Comparison of ENCODE assay signal across 16 cellular contexts in the genomic region with DNA sequence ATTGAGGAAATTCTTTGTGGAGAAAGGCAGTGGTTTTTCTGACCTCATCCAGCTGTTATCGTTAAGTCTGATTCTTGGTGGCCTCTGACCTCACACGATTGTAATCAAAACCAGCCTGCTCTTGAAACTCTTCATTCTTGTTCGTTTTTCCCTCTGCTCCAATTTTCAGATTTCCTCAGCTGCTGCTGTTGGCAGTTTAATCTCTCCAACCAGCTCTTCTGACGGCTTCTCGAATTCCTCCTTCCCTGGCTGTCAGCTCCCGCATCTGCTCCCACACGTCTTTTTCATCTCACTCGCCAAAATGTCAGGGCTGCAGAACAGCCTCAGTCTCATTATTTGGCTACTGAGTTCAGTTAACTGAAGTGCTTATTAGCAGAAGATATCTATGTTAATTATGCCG.
"Had no signal": no experiment of that assay in that cellular context is flagged by ENCODE, and none has a peak within 500 bp of the region (broad histone marks: within the 10 kb centered on the region; RNA-seq: fewer than 3 reads in every experiment).

No MANE protein-coding gene starts in this region.

- DNase-seq: activated CD8-positive, alpha-beta memory T cell treated with anti-CD3 and anti-CD28 coated beads, Interleukin-2, amount 50 U/mL, for 4 hours; activated CD8-positive, alpha-beta T cell treated with anti-CD3 and anti-CD28 coated beads for 36 hours; activated naive CD8-positive, alpha-beta T cell treated with anti-CD3 and anti-CD28 coated beads, Interleukin-2, amount 10 ng/mL, durations not matched to agents 7 days and 5 days; activated T-cell treated with anti-CD3 and anti-CD28 coated beads, Interleukin-2, amount 50 U/mL, for 72 hours; aorta; gastrocnemius medialis; lower lobe of right lung; midbrain; naive thymus-derived CD4-positive, alpha-beta T cell; sigmoid colon; stimulated activated CD4-positive, alpha-beta T cell treated with anti-CD3 and anti-CD28 coated beads, Interleukin-4, amount 100 ng/mL, for 1 hour; stimulated activated CD8-positive, alpha-beta memory T cell treated with anti-CD3 and anti-CD28 coated beads, Interleukin-4, amount 100 ng/mL, for 48 hours; stimulated activated naive CD8-positive, alpha-beta T cell treated with anti-CD3 and anti-CD28 coated beads, Interleukin-15, Interleukin-2, amounts not matched to agents 100 U/mL and 50 U/mL, for 24 hours; SW 1271 had no signal

- H3K27me3 Mint-ChIP-seq: activated CD8-positive, alpha-beta T cell treated with anti-CD3 and anti-CD28 coated beads for 36 hours; activated naive CD8-positive, alpha-beta T cell treated with anti-CD3 and anti-CD28 coated beads, Interleukin-2, amount 10 ng/mL, durations not matched to agents 7 days and 5 days had no signal

- H3K27ac ChIP-seq: gastrocnemius medialis, lower lobe of right lung, prostate gland, sigmoid colon, thoracic aorta had no signal

- H3K4me3 Mint-ChIP-seq: activated CD8-positive, alpha-beta T cell treated with anti-CD3 and anti-CD28 coated beads for 36 hours; activated naive CD8-positive, alpha-beta T cell treated with anti-CD3 and anti-CD28 coated beads, Interleukin-2, amount 10 ng/mL, durations not matched to agents 7 days and 5 days; activated T-cell treated with anti-CD3 and anti-CD28 coated beads, Interleukin-2, amount 50 U/mL, for 72 hours; naive thymus-derived CD4-positive, alpha-beta T cell had no signal

- H3K27ac Mint-ChIP-seq: activated CD8-positive, alpha-beta T cell treated with anti-CD3 and anti-CD28 coated beads for 36 hours; activated naive CD8-positive, alpha-beta T cell treated with anti-CD3 and anti-CD28 coated beads, Interleukin-2, amount 10 ng/mL, durations not matched to agents 7 days and 5 days; activated T-cell treated with anti-CD3 and anti-CD28 coated beads, Interleukin-2, amount 50 U/mL, for 72 hours; naive thymus-derived CD4-positive, alpha-beta T cell had no signal

- H3K9me3 ChIP-seq: gastrocnemius medialis, lower lobe of right lung, prostate gland, sigmoid colon, thoracic aorta had no signal

- H3K9me3 Mint-ChIP-seq: activated naive CD8-positive, alpha-beta T cell treated with anti-CD3 and anti-CD28 coated beads, Interleukin-2, amount 10 ng/mL, durations not matched to agents 7 days and 5 days had no signal

- H3K4me1 ChIP-seq: gastrocnemius medialis, lower lobe of right lung, prostate gland, sigmoid colon had no signal

- H3K27me3 ChIP-seq: gastrocnemius medialis, sigmoid colon had no signal

- H3K36me3 ChIP-seq: gastrocnemius medialis, lower lobe of right lung, prostate gland, sigmoid colon, thoracic aorta had no signal

- H3K36me3 Mint-ChIP-seq: activated naive CD8-positive, alpha-beta T cell treated with anti-CD3 and anti-CD28 coated beads, Interleukin-2, amount 10 ng/mL, durations not matched to agents 7 days and 5 days; naive thymus-derived CD4-positive, alpha-beta T cell had no signal

- H3K4me1 Mint-ChIP-seq: naive thymus-derived CD4-positive, alpha-beta T cell had no signal

- H3K4me3 ChIP-seq: gastrocnemius medialis, lower lobe of right lung, prostate gland, sigmoid colon, thoracic aorta had no signal
